18 cellular contexts compared by ENCODE assay signal in the genomic region with DNA sequence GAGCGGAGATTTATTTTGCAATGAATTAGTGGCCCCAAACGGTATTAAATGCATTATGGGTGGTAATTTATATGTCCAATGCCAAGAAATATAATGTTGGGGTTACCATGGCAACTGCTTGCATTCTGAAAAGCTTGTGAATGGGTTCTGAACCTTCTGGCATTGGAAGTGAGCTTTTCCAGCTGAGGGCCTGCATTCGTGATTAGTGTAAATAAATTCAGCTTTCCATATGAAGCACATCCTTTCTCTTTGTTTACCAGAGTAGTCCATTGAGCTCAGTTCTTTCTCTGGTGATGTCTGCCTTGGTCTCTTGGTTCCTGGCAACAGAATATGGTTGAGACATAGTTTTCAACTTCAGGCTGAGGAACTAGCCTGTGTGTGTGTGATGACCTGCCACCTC. TPM values are rescaled to one million over a fixed set of nuclear protein-coding genes. Genes with fewer than 3 reads are reported as not detected.
DNase-seq lines count a peak whose midpoint lies in the region; ATAC-seq and TF ChIP-seq lines count a peak whose summit lies in the region.
"Had no signal": no experiment of that assay in that cellular context is flagged by ENCODE, and none has a peak within 500 bp of the region (broad histone marks: within the 10 kb centered on the region; RNA-seq: fewer than 3 reads in every experiment).

No MANE protein-coding gene starts in this region.

- H3K9me3 ChIP-seq in T-helper 17 cell (ENCODE audit: control insufficient read depth, low read length, poor library complexity, severe bottlenecking): no peaks in the 10 kb centered on the region
- H3K9me3 ChIP-seq: gastroesophageal sphincter, MG63, sigmoid colon, tibial nerve had no signal

- H3K4me3 Mint-ChIP-seq in activated T-cell treated with anti-CD3 and anti-CD28 coated beads, Interleukin-2, amount 50 U/mL, for 24 hours: no peak overlapping the region
- no peak overlapping the region for H3K4me3 Mint-ChIP-seq in T-helper 17 cell
- H3K4me3 Mint-ChIP-seq: effector memory CD8-positive, alpha-beta T cell had no signal

- H3K4me1 Mint-ChIP-seq in activated T-cell treated with anti-CD3 and anti-CD28 coated beads, Interleukin-2, amount 50 U/mL, for 24 hours (ENCODE audit: low read depth): peaks cover 81% of the 10 kb centered on the region
- H3K4me1 Mint-ChIP-seq in T-helper 17 cell: peaks cover 42% of the 10 kb centered on the region

- H3K27me3 Mint-ChIP-seq in activated T-cell treated with anti-CD3 and anti-CD28 coated beads, Interleukin-2, amount 50 U/mL, for 24 hours: no peaks in the 10 kb centered on the region
- H3K27me3 Mint-ChIP-seq in T-helper 17 cell: no peaks in the 10 kb centered on the region
- H3K27me3 Mint-ChIP-seq: effector memory CD8-positive, alpha-beta T cell had no signal

- H3K9me3 Mint-ChIP-seq in activated T-cell treated with anti-CD3 and anti-CD28 coated beads, Interleukin-2, amount 50 U/mL, for 24 hours: no peaks in the 10 kb centered on the region
- H3K9me3 Mint-ChIP-seq: effector memory CD8-positive, alpha-beta T cell had no signal

- DNase-seq in activated T-cell treated with anti-CD3 and anti-CD28 coated beads, Interleukin-2, amount 50 U/mL, for 24 hours: no peak
- DNase-seq in activated T-cell treated with anti-CD3 and anti-CD28 coated beads, Interleukin-2, amount 50 U/mL, for 48 hours: no peak
- DNase-seq in T-helper 17 cell (no peak), fibroblast of the aortic adventitia (ENCODE audit: low read depth) (peak; percentile 18), superior temporal gyrus (ENCODE audit: extremely low spot score) (no peak), iPS-NIHi11 (ENCODE audit: low spot score) (no peak), DMS114 treated with DMSO at 0.1 percent for 48 hours (lab: John Stamatoyannopoulos, UW; ENCODE audit: unreplicated experiment) (no peak)
- DNase-seq: activated naive CD4-positive, alpha-beta T cell; DMS53; effector memory CD8-positive, alpha-beta T cell; GM23248; MG63; PC-3; sigmoid colon; stimulated activated CD4-positive, alpha-beta T cell treated with anti-CD3 and anti-CD28 coated beads, Interleukin-4, amount 100 ng/mL, for 1 hour had no signal

- TF ChIP-seq CTCF in fibroblast of the aortic adventitia (IDR thresholded peaks at IDR 0.05; ENCODE audit: insufficient read depth, low read length): no peak

- ATAC-seq in T-helper 17 cell (no peak), HG03039 (IDR thresholded peaks at IDR 0.05; ENCODE audit: unreplicated experiment) (no peak)
- ATAC-seq: effector memory CD8-positive, alpha-beta T cell; gastroesophageal sphincter; PC-3 had no signal

- H3K36me3 Mint-ChIP-seq in activated T-cell treated with anti-CD3 and anti-CD28 coated beads, Interleukin-2, amount 50 U/mL, for 24 hours (ENCODE audit: low read depth): peaks cover 93% of the 10 kb centered on the region
- no peaks in the 10 kb centered on the region for H3K36me3 Mint-ChIP-seq in T-helper 17 cell (ENCODE audit: low read depth)

- H3K27ac Mint-ChIP-seq in activated T-cell treated with anti-CD3 and anti-CD28 coated beads, Interleukin-2, amount 50 U/mL, for 24 hours: peak overlapping the region; percentile 32
- peak overlapping the region; percentile 62 for H3K27ac Mint-ChIP-seq in T-helper 17 cell
- H3K27ac Mint-ChIP-seq: effector memory CD8-positive, alpha-beta T cell had no signal

- H3K4me3 ChIP-seq in fibroblast of the aortic adventitia (ENCODE audit: low read depth, low read length): no peak overlapping the region
- H3K4me3 ChIP-seq: gastroesophageal sphincter, GM23248, MG63, sigmoid colon, tibial nerve had no signal

RNA-seq across cellular contexts. Expression of a gene that starts 51.9 kb away (rescaled TPM):
- 10 to 100 TPM; 47.8 to 54.4 TPM for total RNA-seq in T-helper 17 cell
- total RNA-seq in fibroblast of the aortic adventitia (ENCODE audit: low replicate concordance): 19.3 and 21.5 TPM in 2 replicates
